In genomic region chr17:34201225-34201624, GRCh38 we compare ENCODE assay signal across 22 cellular contexts. TPM values are rescaled to one million over a fixed set of nuclear protein-coding genes. Genes with fewer than 3 reads are reported as not detected.
DNase-seq lines count a peak whose midpoint lies in the region; ATAC-seq and TF ChIP-seq lines count a peak whose summit lies in the region.
"Had no signal": no experiment of that assay in that cellular context is flagged by ENCODE, and none has a peak within 500 bp of the region (broad histone marks: within the 10 kb centered on the region; RNA-seq: fewer than 3 reads in every experiment).

No MANE protein-coding gene starts in this region.

- no peaks in the 10 kb centered on the region for H3K27me3 ChIP-seq in BLaER1 treated with 17β-estradiol and CSF1 and Interleukin-3, amounts not matched to agents 10 nM and 100 nM
- H3K27me3 ChIP-seq in OCI-LY3 (ENCODE audit: low read depth, low read length) (peaks cover 79% of the 10 kb centered on the region), foreskin keratinocyte (peaks cover 47% of the 10 kb centered on the region)
- H3K27me3 ChIP-seq: ovary had no signal

- H3K9me3 Mint-ChIP-seq in activated CD4-positive, alpha-beta memory T cell treated with anti-CD3 and anti-CD28 coated beads for 36 hours, result peaks cover 2% of the 10 kb centered on the region
- peaks cover 13% of the 10 kb centered on the region for H3K9me3 Mint-ChIP-seq in activated CD4-positive, alpha-beta memory T cell treated with anti-CD3 and anti-CD28 coated beads, Interleukin-2, amount 10 ng/mL, durations not matched to agents 7 days and 5 days
- H3K9me3 Mint-ChIP-seq: activated B cell treated with CpG ODN at 0.5 μM for 24 hours; brain; CD8-positive, alpha-beta memory T cell had no signal

- H3K4me2 ChIP-seq in BLaER1 treated with 17β-estradiol and CSF1 and Interleukin-3, amounts not matched to agents 10 nM and 100 nM, result peak overlapping the region; percentile 61 to 92 (median 80)
- peak overlapping the region; percentile 6; the same call in 1 of the 2 replicates for H3K4me2 ChIP-seq in OCI-LY3 (ENCODE audit: low read length)

- H3K27ac Mint-ChIP-seq in activated CD4-positive, alpha-beta memory T cell treated with anti-CD3 and anti-CD28 coated beads for 36 hours, result peak overlapping the region; percentile 10
- H3K27ac Mint-ChIP-seq in activated CD4-positive, alpha-beta memory T cell treated with anti-CD3 and anti-CD28 coated beads, Interleukin-2, amount 10 ng/mL, durations not matched to agents 7 days and 5 days, result no peak overlapping the region
- H3K27ac Mint-ChIP-seq: activated B cell treated with CpG ODN at 0.5 μM for 24 hours; brain; CD8-positive, alpha-beta memory T cell; type B pancreatic cell had no signal

- H3K27ac ChIP-seq in BLaER1 treated with 17β-estradiol and CSF1 and Interleukin-3, amounts not matched to agents 10 nM and 100 nM, result peak overlapping the region in 10 of 11 experiments; percentile 12 to 95 (median 72); a peak in 19 of 22 replicates
- H3K27ac ChIP-seq in OCI-LY3 (ENCODE audit: low read length), result no peak overlapping the region
- H3K27ac ChIP-seq in foreskin keratinocyte, result no peak overlapping the region
- H3K27ac ChIP-seq: lower lobe of right lung, ovary, SJCRH30 had no signal

- H4K20me1 ChIP-seq in BLaER1 treated with 17β-estradiol and CSF1 and Interleukin-3, amounts not matched to agents 10 nM and 100 nM, result no peaks in the 10 kb centered on the region
- no peaks in the 10 kb centered on the region for H4K20me1 ChIP-seq in OCI-LY3 (ENCODE audit: insufficient read depth, low read length)

- H3K27me3 Mint-ChIP-seq in activated CD4-positive, alpha-beta memory T cell treated with anti-CD3 and anti-CD28 coated beads for 36 hours, result peaks cover 48% of the 10 kb centered on the region
- peaks cover 52% of the 10 kb centered on the region for H3K27me3 Mint-ChIP-seq in activated CD4-positive, alpha-beta memory T cell treated with anti-CD3 and anti-CD28 coated beads, Interleukin-2, amount 10 ng/mL, durations not matched to agents 7 days and 5 days

- ATAC-seq in foreskin keratinocyte (peak; percentile 14), GM21786 (IDR thresholded peaks at IDR 0.05; ENCODE audit: unreplicated experiment) (no peak)
- ATAC-seq: lower lobe of right lung had no signal

- intact Hi-C loops in activated CD4-positive, alpha-beta memory T cell treated with anti-CD3 and anti-CD28 coated beads for 36 hours (cut with micrococcal nuclease), result loop anchor here (1.0 to 5.0 kb wide), 3 partner anchors 61 to 181 kb away; no protein-coding TSS in a partner anchor

- TF ChIP-seq CTCF in OCI-LY3 (IDR thresholded peaks at IDR 0.05; ENCODE audit: low read depth, low read length), result no peak
- no peak for TF ChIP-seq CTCF in foreskin keratinocyte (conservative IDR thresholded peaks at IDR 0.05)

- H3K4me3 ChIP-seq in BLaER1 treated with 17β-estradiol and CSF1 and Interleukin-3, amounts not matched to agents 10 nM and 100 nM, result no peak overlapping the region; a peak in 2 of 20 replicates
- H3K4me3 ChIP-seq in OCI-LY3 (ENCODE audit: low read length), result no peak overlapping the region
- H3K4me3 ChIP-seq: lower lobe of right lung, ovary, SJCRH30 had no signal

- H3K36me3 ChIP-seq in BLaER1 treated with 17β-estradiol and CSF1 and Interleukin-3, amounts not matched to agents 10 nM and 100 nM, result no peaks in the 10 kb centered on the region
- no peaks in the 10 kb centered on the region for H3K36me3 ChIP-seq in OCI-LY3 (replicated peaks; ENCODE audit: low read depth, low read length)
- H3K36me3 ChIP-seq: lower lobe of right lung, ovary, SJCRH30 had no signal

- POLR2A ChIA-PET in activated CD4-positive, alpha-beta memory T cell treated with anti-CD3 and anti-CD28 coated beads for 36 hours (lab: Charles Lee), result interaction anchor here (3.2 kb wide), 1 partner anchor 161 kb away, joined by 18 read pairs; the partner anchor contains the start of gene CCL1
- POLR2A ChIA-PET in activated CD4-positive, alpha-beta memory T cell treated with anti-CD3 and anti-CD28 coated beads, Interleukin-2, amount 10 ng/mL, durations not matched to agents 7 days and 5 days (lab: Charles Lee), result interaction anchor here (2.8 kb wide), 1 partner anchor 160 kb away, joined by 15 read pairs; no protein-coding TSS in a partner anchor

- peaks cover 9% of the 10 kb centered on the region for H3K4me1 Mint-ChIP-seq in activated CD4-positive, alpha-beta memory T cell treated with anti-CD3 and anti-CD28 coated beads for 36 hours (ENCODE audit: low read depth)
- H3K4me1 Mint-ChIP-seq in activated CD4-positive, alpha-beta memory T cell treated with anti-CD3 and anti-CD28 coated beads, Interleukin-2, amount 10 ng/mL, durations not matched to agents 7 days and 5 days, result peaks cover 18% of the 10 kb centered on the region
- H3K4me1 Mint-ChIP-seq: brain had no signal

- no peak overlapping the region for H3K4me3 Mint-ChIP-seq in activated CD4-positive, alpha-beta memory T cell treated with anti-CD3 and anti-CD28 coated beads for 36 hours
- no peak overlapping the region for H3K4me3 Mint-ChIP-seq in activated CD4-positive, alpha-beta memory T cell treated with anti-CD3 and anti-CD28 coated beads, Interleukin-2, amount 10 ng/mL, durations not matched to agents 7 days and 5 days
- H3K4me3 Mint-ChIP-seq: activated B cell treated with CpG ODN at 0.5 μM for 24 hours; brain; CD8-positive, alpha-beta memory T cell; type B pancreatic cell had no signal

- no peaks in the 10 kb centered on the region for H3K36me3 Mint-ChIP-seq in activated CD4-positive, alpha-beta memory T cell treated with anti-CD3 and anti-CD28 coated beads for 36 hours
- H3K36me3 Mint-ChIP-seq in activated CD4-positive, alpha-beta memory T cell treated with anti-CD3 and anti-CD28 coated beads, Interleukin-2, amount 10 ng/mL, durations not matched to agents 7 days and 5 days (ENCODE audit: low read depth), result peaks cover 8% of the 10 kb centered on the region
- H3K36me3 Mint-ChIP-seq: brain; CD8-positive, alpha-beta memory T cell; type B pancreatic cell had no signal

- no peaks in the 10 kb centered on the region for H3K79me2 ChIP-seq in OCI-LY3 (ENCODE audit: low read length)

- CTCF ChIA-PET in activated CD4-positive, alpha-beta memory T cell treated with anti-CD3 and anti-CD28 coated beads for 36 hours (lab: Charles Lee), result interaction anchor here (0.9 to 7.9 kb wide), 24 partner anchors 8 to 341 kb away, joined by 3 to 358 read pairs (median 4); partner anchors contain the start of genes CCL1, CCL13 and CCL2
- CTCF ChIA-PET in activated CD4-positive, alpha-beta memory T cell treated with anti-CD3 and anti-CD28 coated beads, Interleukin-2, amount 10 ng/mL, durations not matched to agents 7 days and 5 days (lab: Charles Lee), result interaction anchor here (0.9 to 7.6 kb wide), 9 partner anchors 23 to 198 kb away, joined by 3 to 199 read pairs (median 4); partner anchors contain the start of genes CCL1 and CCL13

- no peak overlapping the region for H2AFZ ChIP-seq in OCI-LY3 (ENCODE audit: low read depth, low read length)

- peaks cover 0 to 13% (median 5%) of the 10 kb centered on the region in 11 experiments; a peak in 12 of 22 replicates for H3K9me3 ChIP-seq in BLaER1 treated with 17β-estradiol and CSF1 and Interleukin-3, amounts not matched to agents 10 nM and 100 nM (replicated peaks in 1 of 11)
- no peaks in the 10 kb centered on the region for H3K9me3 ChIP-seq in OCI-LY3 (ENCODE audit: insufficient read depth, low read length)
- H3K9me3 ChIP-seq: lower lobe of right lung, ovary, SJCRH30 had no signal

- peak overlapping the region in 10 of 11 experiments; percentile 14 to 90 (median 56); a peak in 16 of 22 replicates for H3K9ac ChIP-seq in BLaER1 treated with 17β-estradiol and CSF1 and Interleukin-3, amounts not matched to agents 10 nM and 100 nM
- H3K9ac ChIP-seq in OCI-LY3 (ENCODE audit: low read length), result no peak overlapping the region

- peak; percentile 35 for DNase-seq in activated CD4-positive, alpha-beta memory T cell treated with anti-CD3 and anti-CD28 coated beads for 36 hours
- DNase-seq in activated CD4-positive, alpha-beta memory T cell treated with anti-CD3 and anti-CD28 coated beads, Interleukin-2, amount 10 ng/mL, durations not matched to agents 7 days and 5 days, result no peak
- DNase-seq in foreskin keratinocyte (no peak), amniotic stem cell (lab: John Stamatoyannopoulos, UW) (no peak), NCI-H524 treated with DMSO at 0.1 percent for 48 hours (lab: John Stamatoyannopoulos, UW) (no peak)
- DNase-seq: activated B cell treated with CpG ODN at 0.5 μM for 24 hours; activated effector memory CD4-positive, alpha-beta T cell treated with Interleukin-2 at 50 U/mL for 16 hours; CD8-positive, alpha-beta memory T cell; cerebellar nuclear complex; lower lobe of right lung; NCI-H1048; NCI-H187; NCI-H69; ovary; SJCRH30; stimulated activated CD8-positive, alpha-beta memory T cell treated with anti-CD3 and anti-CD28 coated beads, Interleukin-4, amount 100 ng/mL, for 48 hours had no signal

- H3K4me1 ChIP-seq in BLaER1 treated with 17β-estradiol and CSF1 and Interleukin-3, amounts not matched to agents 10 nM and 100 nM, result peaks cover 28 to 82% (median 33%) of the 10 kb centered on the region in 10 experiments
- H3K4me1 ChIP-seq in OCI-LY3 (ENCODE audit: low read length), result peaks cover 16% of the 10 kb centered on the region
- H3K4me1 ChIP-seq in foreskin keratinocyte, result no peaks in the 10 kb centered on the region
- H3K4me1 ChIP-seq: SJCRH30 had no signal

RNA-seq across cellular contexts. Expression of gene CCL2, which starts 53.9 kb away (rescaled TPM):
- total RNA-seq in activated CD4-positive, alpha-beta memory T cell treated with anti-CD3 and anti-CD28 coated beads for 36 hours, result not detected
- total RNA-seq in activated CD4-positive, alpha-beta memory T cell treated with anti-CD3 and anti-CD28 coated beads, Interleukin-2, amount 10 ng/mL, durations not matched to agents 7 days and 5 days, result not detected
- 0.27 and 0.63 TPM in 2 replicates for total RNA-seq in foreskin keratinocyte
- 0.25 and 1.6 TPM in 2 replicates for polyA plus RNA-seq in foreskin keratinocyte
- total RNA-seq: activated CD8-positive, alpha-beta memory T cell treated with anti-CD3 and anti-CD28 coated beads for 36 hours had no signal
- polyA plus RNA-seq: CD8-positive, alpha-beta memory T cell had no signal

Comparison
In these comparisons a context has a peak if more than half of its experiments do, and no peak if none do; other contexts are left out.
1. H3K27ac ChIP-seq: peak in BLaER1 treated with 17β-estradiol and CSF1 and Interleukin-3, amounts not matched to agents 10 nM and 100 nM (10 of 11); none in OCI-LY3 (single experiment) and foreskin keratinocyte (single experiment).